In the genomic region with DNA sequence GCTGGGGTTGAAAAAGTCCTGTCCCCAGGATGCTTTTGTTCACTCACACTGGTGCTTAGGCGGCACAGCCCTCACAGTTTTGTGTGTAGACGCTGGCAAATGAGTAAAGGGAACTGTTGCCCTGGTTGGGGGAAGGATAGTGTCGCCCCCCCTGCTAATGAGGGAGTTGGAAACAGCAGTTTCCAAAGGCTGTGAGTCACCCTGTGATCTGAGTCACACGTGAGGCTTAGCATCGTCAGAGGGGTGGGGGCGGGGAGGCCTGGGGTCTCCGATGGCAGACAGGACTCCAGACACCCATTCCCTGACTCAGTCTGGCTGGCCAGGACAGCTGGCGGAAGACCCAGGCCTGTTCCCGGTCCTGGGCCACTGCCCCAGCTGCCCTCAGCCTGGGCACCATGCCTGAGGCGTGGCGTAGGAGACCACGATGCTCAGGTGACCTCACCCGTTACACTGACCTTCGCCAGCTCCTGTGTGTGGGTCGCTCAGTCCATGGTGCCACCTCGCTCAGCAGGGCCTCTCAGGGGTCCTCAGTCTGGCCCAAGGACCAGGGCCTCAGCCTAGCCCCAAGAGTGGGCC, we compare ENCODE assay signal across 8 cellular contexts. TPM values are rescaled to one million over a fixed set of nuclear protein-coding genes. Genes with fewer than 3 reads are reported as not detected.
DNase-seq lines count a peak whose midpoint lies in the region; ATAC-seq, FAIRE-seq and TF ChIP-seq lines count a peak whose summit lies in the region.

No MANE protein-coding gene starts in this region.

- intact Hi-C loops in kidney (cut with DNase I): no loop called here

- ATAC-seq in GM21390 (IDR thresholded peaks at IDR 0.05; ENCODE audit: unreplicated experiment) (no peak), HG03342 (IDR thresholded peaks at IDR 0.05; ENCODE audit: unreplicated experiment) (no peak), left lobe of liver (no peak)

- no peak overlapping the region for H3K4me3 ChIP-seq in astrocyte of the spinal cord (ENCODE audit: low read depth, low read length)
- no peak overlapping the region for H3K4me3 ChIP-seq in kidney (ENCODE audit: low read length in 2 of 2)

- peak overlapping the region; percentile 77 to 87 for H3K27ac ChIP-seq in kidney (ENCODE audit: low read depth in 2 of 2, low read length in 2 of 2)

- H3K36me3 ChIP-seq in kidney (ENCODE audit: control insufficient read depth in 1 of 2, insufficient read depth in 2 of 2, low read length in 2 of 2): peaks cover 0 to 3% of the 10 kb centered on the region in 2 donors

- H3K4me1 ChIP-seq in kidney (ENCODE audit: control insufficient read depth in 1 of 2, insufficient read depth in 1 of 2, low read depth in 1 of 2, low read length in 2 of 2): peaks cover 40 to 50% of the 10 kb centered on the region in 2 donors

- no peak for FAIRE-seq in kidney (lab: Jason Lieb, UNC)

- in situ Hi-C loops in astrocyte of the spinal cord (cut with HindIII; ENCODE audit: low sequenced_read_pairs): no loop called here

- peak; percentile 43 for DNase-seq in AG09319 (ENCODE audit: extremely low read depth, low read depth)
- peak; percentile 33 for DNase-seq in OCI-M1 (lab: John Stamatoyannopoulos, UW)
- peak; percentile 92 for DNase-seq in astrocyte of the spinal cord (ENCODE audit: low read depth, low spot score)
- DNase-seq in kidney: peak; percentile 80
- DNase-seq in stimulated activated CD8-positive, alpha-beta memory T cell treated with anti-CD3 and anti-CD28 coated beads, Interleukin-15, amount 100 ng/mL, for 4 hours (ENCODE audit: low read depth in 2 of 2): peak; percentile 33 to 61
- no peak for DNase-seq in left lobe of liver (ENCODE audit: low spot score)

- H3K9ac ChIP-seq in kidney (ENCODE audit: low read length in 2 of 2): peak overlapping the region; percentile 10 to 60

- no peak for TF ChIP-seq CTCF in AG09319 (IDR thresholded peaks at IDR 0.05; ENCODE audit: low read depth, low read length)
- TF ChIP-seq CTCF in astrocyte of the spinal cord (IDR thresholded peaks at IDR 0.05; ENCODE audit: low read depth, low read length): no peak
- no peak for TF ChIP-seq CTCF in kidney (IDR thresholded peaks at IDR 0.05; ENCODE audit: borderline replicate concordance, extremely low read depth, insufficient read depth)

- H3K9me3 ChIP-seq in kidney (ENCODE audit: control insufficient read depth in 1 of 2, low read length in 2 of 2): no peaks in the 10 kb centered on the region

RNA-seq across cellular contexts. Expression of a gene that starts 2.9 kb away (rescaled TPM):
- 10.6 TPM for total RNA-seq in kidney
- 9.7 TPM for polyA plus RNA-seq in kidney (ENCODE audit: insufficient read depth, low read depth, low replicate concordance)
- total RNA-seq in left lobe of liver: 1.9 TPM

RNA-seq across cellular contexts. Expression of a gene that starts 34.4 kb away (rescaled TPM):
- 0.98 TPM for total RNA-seq in kidney
- polyA plus RNA-seq in kidney (ENCODE audit: insufficient read depth, low read depth, low replicate concordance): 0.09 TPM
- total RNA-seq in left lobe of liver: not detected
